In the genomic region with DNA sequence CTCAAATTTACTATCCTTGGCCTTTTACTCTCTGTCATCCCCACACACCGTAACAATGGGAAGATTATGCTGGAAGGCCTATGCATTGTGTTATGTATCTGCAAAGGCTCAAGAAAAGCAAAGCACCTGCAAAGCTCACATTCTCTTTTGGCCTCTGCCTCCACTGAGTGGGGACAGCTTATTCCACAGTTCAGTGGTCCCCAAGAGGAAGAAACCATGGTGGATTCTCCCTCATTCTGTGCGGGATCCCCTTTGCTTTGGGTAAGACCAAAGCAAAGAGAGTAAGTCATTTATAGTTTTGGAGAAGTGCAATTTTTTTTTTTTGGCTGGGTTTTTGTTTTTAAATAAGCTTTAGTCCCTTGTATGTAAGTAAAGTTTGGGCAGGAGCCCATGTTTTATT, we compare ENCODE assay signal across 40 cellular contexts.
"Had no signal": no experiment of that assay in that cellular context is flagged by ENCODE, and none has a peak within 500 bp of the region (broad histone marks: within the 10 kb centered on the region; RNA-seq: fewer than 3 reads in every experiment).

No MANE protein-coding gene starts in this region.

- H3K9me3 ChIP-seq: adrenal gland, ascending aorta, body of pancreas, breast epithelium had no signal

- H3K4me1 ChIP-seq: adrenal gland, breast epithelium had no signal

- FAIRE-seq: astrocyte, bronchial epithelial cell had no signal

- H3K9me3 Mint-ChIP-seq: activated naive CD4-positive, alpha-beta T cell treated with anti-CD3 and anti-CD28 coated beads for 36 hours; activated naive CD4-positive, alpha-beta T cell treated with anti-CD3 and anti-CD28 coated beads, Interleukin-2, amount 10 ng/mL, durations not matched to agents 7 days and 5 days; activated naive CD4-positive, alpha-beta T cell treated with anti-CD3 and anti-CD28 coated beads, Interleukin-2, amount 50 U/mL, for 24 hours; activated naive CD8-positive, alpha-beta T cell treated with anti-CD3 and anti-CD28 coated beads for 36 hours; activated naive CD8-positive, alpha-beta T cell treated with anti-CD3 and anti-CD28 coated beads, Interleukin-2, amount 10 ng/mL, durations not matched to agents 7 days and 5 days; activated naive CD8-positive, alpha-beta T cell treated with anti-CD3 and anti-CD28 coated beads, Interleukin-2, amount 50 U/mL, for 24 hours; activated T-cell treated with anti-CD3 and anti-CD28 coated beads, Interleukin-2, amount 50 U/mL, for 24 hours; activated T-cell treated with anti-CD3 and anti-CD28 coated beads, Interleukin-2, amount 50 U/mL, for 4 hours; activated T-helper 1 cell treated with anti-CD3 and anti-CD28 coated beads, Interleukin-12 subunit alpha, Interleukin-12 subunit beta, Interleukin-2, Interleukin-4 antibody, amounts not matched to agents 30 ng/mL and 10 ng/mL and 1 ng/mL, durations not matched to agents 14 hours and 24 hours and 36 hours; activated T-helper 17 cell treated with anti-CD3 and anti-CD28 coated beads, Interleukin-2, amount 50 U/mL, for 72 hours; activated T-helper 2 cell treated with anti-CD3 and anti-CD28 coated beads, Interferon-gamma antibody, Interleukin-2, Interleukin-4, amounts not matched to agents 10 μg/mL and 5 μg/mL and 100 μg/mL, durations not matched to agents 14 hours and 24 hours and 36 hours; central memory CD8-positive, alpha-beta T cell had no signal

- H3K36me3 Mint-ChIP-seq: activated naive CD4-positive, alpha-beta T cell treated with anti-CD3 and anti-CD28 coated beads, Interleukin-2, amount 10 ng/mL, durations not matched to agents 7 days and 5 days; activated naive CD4-positive, alpha-beta T cell treated with anti-CD3 and anti-CD28 coated beads, Interleukin-2, amount 50 U/mL, for 24 hours; activated naive CD8-positive, alpha-beta T cell; brain had no signal

- H3K4me3 ChIP-seq: adrenal gland, ascending aorta, body of pancreas, breast epithelium, cardiac muscle cell had no signal

- ATAC-seq: activated naive CD4-positive, alpha-beta T cell treated with anti-CD3 and anti-CD28 coated beads, Interleukin-2, amount 50 U/mL, for 72 hours; activated naive CD8-positive, alpha-beta T cell treated with anti-CD3 and anti-CD28 coated beads, Interleukin-2, amount 50 U/mL, for 24 hours; activated T-cell treated with anti-CD3 and anti-CD28 coated beads, Interleukin-2, amount 50 U/mL, for 4 hours; activated T-cell treated with anti-CD3 and anti-CD28 coated beads, Interleukin-2, amount 50 U/mL, for 72 hours; activated T-helper 17 cell treated with anti-CD3 and anti-CD28 coated beads, Interleukin-2, amount 50 U/mL, for 72 hours; body of pancreas had no signal

- H3K4me3 Mint-ChIP-seq: activated naive CD4-positive, alpha-beta T cell treated with anti-CD3 and anti-CD28 coated beads for 36 hours; activated naive CD4-positive, alpha-beta T cell treated with anti-CD3 and anti-CD28 coated beads, Interleukin-2, amount 10 ng/mL, durations not matched to agents 7 days and 5 days; activated naive CD4-positive, alpha-beta T cell treated with anti-CD3 and anti-CD28 coated beads, Interleukin-2, amount 50 U/mL, for 24 hours; activated naive CD8-positive, alpha-beta T cell; activated naive CD8-positive, alpha-beta T cell treated with anti-CD3 and anti-CD28 coated beads for 36 hours; activated naive CD8-positive, alpha-beta T cell treated with anti-CD3 and anti-CD28 coated beads, Interleukin-2, amount 10 ng/mL, durations not matched to agents 7 days and 5 days; activated naive CD8-positive, alpha-beta T cell treated with anti-CD3 and anti-CD28 coated beads, Interleukin-2, amount 50 U/mL, for 24 hours; activated T-cell treated with anti-CD3 and anti-CD28 coated beads, Interleukin-2, amount 50 U/mL, for 24 hours; activated T-cell treated with anti-CD3 and anti-CD28 coated beads, Interleukin-2, amount 50 U/mL, for 4 hours; activated T-cell treated with anti-CD3 and anti-CD28 coated beads, Interleukin-2, amount 50 U/mL, for 72 hours; activated T-helper 1 cell treated with anti-CD3 and anti-CD28 coated beads, Interleukin-12 subunit alpha, Interleukin-12 subunit beta, Interleukin-2, Interleukin-4 antibody, amounts not matched to agents 30 ng/mL and 10 ng/mL and 1 ng/mL, durations not matched to agents 14 hours and 24 hours and 36 hours; activated T-helper 17 cell treated with anti-CD3 and anti-CD28 coated beads, Interleukin-2, amount 50 U/mL, for 72 hours; brain; central memory CD8-positive, alpha-beta T cell had no signal

- H3K27ac ChIP-seq: adrenal gland, ascending aorta, body of pancreas, brain microvascular endothelial cell, breast epithelium, cardiac muscle cell had no signal

- H3K27me3 Mint-ChIP-seq: activated naive CD4-positive, alpha-beta T cell treated with anti-CD3 and anti-CD28 coated beads, Interleukin-2, amount 10 ng/mL, durations not matched to agents 7 days and 5 days; activated naive CD4-positive, alpha-beta T cell treated with anti-CD3 and anti-CD28 coated beads, Interleukin-2, amount 50 U/mL, for 24 hours; activated naive CD8-positive, alpha-beta T cell; activated naive CD8-positive, alpha-beta T cell treated with anti-CD3 and anti-CD28 coated beads for 36 hours; activated naive CD8-positive, alpha-beta T cell treated with anti-CD3 and anti-CD28 coated beads, Interleukin-2, amount 10 ng/mL, durations not matched to agents 7 days and 5 days; activated naive CD8-positive, alpha-beta T cell treated with anti-CD3 and anti-CD28 coated beads, Interleukin-2, amount 50 U/mL, for 24 hours; activated T-cell treated with anti-CD3 and anti-CD28 coated beads, Interleukin-2, amount 50 U/mL, for 24 hours; activated T-helper 17 cell treated with anti-CD3 and anti-CD28 coated beads, Interleukin-2, amount 50 U/mL, for 72 hours; central memory CD8-positive, alpha-beta T cell had no signal

- H3K4me1 Mint-ChIP-seq: activated naive CD4-positive, alpha-beta T cell treated with anti-CD3 and anti-CD28 coated beads, Interleukin-2, amount 10 ng/mL, durations not matched to agents 7 days and 5 days; activated naive CD4-positive, alpha-beta T cell treated with anti-CD3 and anti-CD28 coated beads, Interleukin-2, amount 50 U/mL, for 24 hours; activated naive CD8-positive, alpha-beta T cell treated with anti-CD3 and anti-CD28 coated beads for 36 hours; activated naive CD8-positive, alpha-beta T cell treated with anti-CD3 and anti-CD28 coated beads, Interleukin-2, amount 10 ng/mL, durations not matched to agents 7 days and 5 days; activated T-helper 17 cell treated with anti-CD3 and anti-CD28 coated beads, Interleukin-2, amount 50 U/mL, for 72 hours; central memory CD8-positive, alpha-beta T cell had no signal

- H3K36me3 ChIP-seq: adrenal gland, ascending aorta, brain microvascular endothelial cell, breast epithelium, cardiac muscle cell had no signal

- DNase-seq: activated effector memory CD4-positive, alpha-beta T cell treated with anti-CD3 and anti-CD28 coated beads, Interleukin-2, amount 50 U/mL, for 16 hours; activated effector memory CD4-positive, alpha-beta T cell treated with Interleukin-2 at 50 U/mL for 16 hours; activated gamma-delta T cell; activated gamma-delta T cell treated with Interleukin-2 at 50 U/mL for 16 hours; activated naive CD4-positive, alpha-beta T cell; activated naive CD4-positive, alpha-beta T cell treated with anti-CD3 and anti-CD28 coated beads for 36 hours; activated naive CD4-positive, alpha-beta T cell treated with anti-CD3 and anti-CD28 coated beads, Interleukin-2, amount 10 ng/mL, durations not matched to agents 7 days and 5 days; activated naive CD4-positive, alpha-beta T cell treated with anti-CD3 and anti-CD28 coated beads, Interleukin-2, amount 50 U/mL, for 16 hours; activated naive CD4-positive, alpha-beta T cell treated with Interleukin-2 at 50 U/mL for 16 hours; activated naive CD8-positive, alpha-beta T cell treated with anti-CD3 and anti-CD28 coated beads for 36 hours; activated naive CD8-positive, alpha-beta T cell treated with anti-CD3 and anti-CD28 coated beads, Interleukin-2, amount 10 ng/mL, durations not matched to agents 7 days and 5 days; activated naive CD8-positive, alpha-beta T cell treated with anti-CD3 and anti-CD28 coated beads, Interleukin-2, amount 50 U/mL, for 24 hours; activated T-cell treated with anti-CD3 and anti-CD28 coated beads, Interleukin-2, amount 50 U/mL, for 1 hour; activated T-cell treated with anti-CD3 and anti-CD28 coated beads, Interleukin-2, amount 50 U/mL, for 24 hours; activated T-cell treated with anti-CD3 and anti-CD28 coated beads, Interleukin-2, amount 50 U/mL, for 4 hours; activated T-cell treated with anti-CD3 and anti-CD28 coated beads, Interleukin-2, amount 50 U/mL, for 48 hours; activated T-cell treated with anti-CD3 and anti-CD28 coated beads, Interleukin-2, amount 50 U/mL, for 72 hours; adrenal gland; amniotic stem cell; amygdala; anterior cingulate cortex; aorta; body of pancreas; brain microvascular endothelial cell; caudate nucleus; central memory CD4-positive, alpha-beta T cell; cerebellar nuclear complex had no signal

- H3K27ac Mint-ChIP-seq: activated naive CD4-positive, alpha-beta T cell treated with anti-CD3 and anti-CD28 coated beads for 36 hours; activated naive CD4-positive, alpha-beta T cell treated with anti-CD3 and anti-CD28 coated beads, Interleukin-2, amount 10 ng/mL, durations not matched to agents 7 days and 5 days; activated naive CD4-positive, alpha-beta T cell treated with anti-CD3 and anti-CD28 coated beads, Interleukin-2, amount 50 U/mL, for 24 hours; activated naive CD4-positive, alpha-beta T cell treated with anti-CD3 and anti-CD28 coated beads, Interleukin-2, amount 50 U/mL, for 72 hours; activated naive CD8-positive, alpha-beta T cell; activated naive CD8-positive, alpha-beta T cell treated with anti-CD3 and anti-CD28 coated beads for 36 hours; activated naive CD8-positive, alpha-beta T cell treated with anti-CD3 and anti-CD28 coated beads, Interleukin-2, amount 10 ng/mL, durations not matched to agents 7 days and 5 days; activated naive CD8-positive, alpha-beta T cell treated with anti-CD3 and anti-CD28 coated beads, Interleukin-2, amount 50 U/mL, for 24 hours; activated T-cell treated with anti-CD3 and anti-CD28 coated beads, Interleukin-2, amount 50 U/mL, for 24 hours; activated T-cell treated with anti-CD3 and anti-CD28 coated beads, Interleukin-2, amount 50 U/mL, for 72 hours; activated T-helper 1 cell treated with anti-CD3 and anti-CD28 coated beads, Interleukin-12 subunit alpha, Interleukin-12 subunit beta, Interleukin-2, Interleukin-4 antibody, amounts not matched to agents 30 ng/mL and 10 ng/mL and 1 ng/mL, durations not matched to agents 14 hours and 24 hours and 36 hours; activated T-helper 17 cell treated with anti-CD3 and anti-CD28 coated beads, Interleukin-2, amount 50 U/mL, for 72 hours; activated T-helper 2 cell treated with anti-CD3 and anti-CD28 coated beads, Interferon-gamma antibody, Interleukin-2, Interleukin-4, amounts not matched to agents 10 μg/mL and 5 μg/mL and 100 μg/mL, durations not matched to agents 14 hours and 24 hours and 36 hours; brain had no signal

- H3K27me3 ChIP-seq: adrenal gland, ascending aorta, body of pancreas, brain microvascular endothelial cell, breast epithelium, cardiac muscle cell had no signal
